Comparison of ENCODE assay signal across 1 cellular context in genomic region chr14:68685419-68686211, GRCh38.
TF ChIP-seq lines count a peak whose summit lies in the region.

No MANE protein-coding gene starts in this region.

TF ChIP-seq in GM12878, 131 proteins besides CTCF, POLR2A, EP300 and RAD21 (continued from another document and continues in another):
- 0 out of 2 replicates have a peak, but pooled peaks have one; percentile 15 for TF ChIP-seq ZNF384 (IDR thresholded peaks at IDR 0.05; ENCODE audit: borderline replicate concordance, low read depth, low read length)
- 0 out of 2 replicates have a peak, but pooled peaks have one; percentile 35 for TF ChIP-seq TAF1 (IDR thresholded peaks at IDR 0.05; ENCODE audit: borderline replicate concordance, low read depth, low read length)
- TF ChIP-seq NFXL1 (IDR thresholded peaks at IDR 0.05; ENCODE audit: borderline replicate concordance) = no peak
- TF ChIP-seq POLR2AphosphoS5 (IDR thresholded peaks at IDR 0.05; ENCODE audit: low read length) = peak; percentile 53
- TF ChIP-seq, protein P1, sequence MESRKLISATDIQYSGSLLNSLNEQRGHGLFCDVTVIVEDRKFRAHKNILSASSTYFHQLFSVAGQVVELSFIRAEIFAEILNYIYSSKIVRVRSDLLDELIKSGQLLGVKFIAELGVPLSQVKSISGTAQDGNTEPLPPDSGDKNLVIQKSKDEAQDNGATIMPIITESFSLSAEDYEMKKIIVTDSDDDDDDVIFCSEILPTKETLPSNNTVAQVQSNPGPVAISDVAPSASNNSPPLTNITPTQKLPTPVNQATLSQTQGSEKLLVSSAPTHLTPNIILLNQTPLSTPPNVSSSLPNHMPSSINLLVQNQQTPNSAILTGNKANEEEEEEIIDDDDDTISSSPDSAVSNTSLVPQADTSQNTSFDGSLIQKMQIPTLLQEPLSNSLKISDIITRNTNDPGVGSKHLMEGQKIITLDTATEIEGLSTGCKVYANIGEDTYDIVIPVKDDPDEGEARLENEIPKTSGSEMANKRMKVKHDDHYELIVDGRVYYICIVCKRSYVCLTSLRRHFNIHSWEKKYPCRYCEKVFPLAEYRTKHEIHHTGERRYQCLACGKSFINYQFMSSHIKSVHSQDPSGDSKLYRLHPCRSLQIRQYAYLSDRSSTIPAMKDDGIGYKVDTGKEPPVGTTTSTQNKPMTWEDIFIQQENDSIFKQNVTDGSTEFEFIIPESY (IDR thresholded peaks at IDR 0.05) = no peak
- TF ChIP-seq NFYA (IDR thresholded peaks at IDR 0.05; ENCODE audit: borderline replicate concordance, low read depth, low read length) = no peak
- TF ChIP-seq BACH1 (IDR thresholded peaks at IDR 0.05; ENCODE audit: borderline replicate concordance) = 0 out of 2 replicates have a peak, but pooled peaks have one; percentile 16
- TF ChIP-seq ZNF24 (IDR thresholded peaks at IDR 0.05) = no peak
- no peak for TF ChIP-seq EZH2 (IDR thresholded peaks at IDR 0.05; ENCODE audit: borderline replicate concordance, control insufficient read depth, low read depth, low read length)
- no peak for TF ChIP-seq ZSCAN29 (IDR thresholded peaks at IDR 0.05)
- TF ChIP-seq, protein P2, sequence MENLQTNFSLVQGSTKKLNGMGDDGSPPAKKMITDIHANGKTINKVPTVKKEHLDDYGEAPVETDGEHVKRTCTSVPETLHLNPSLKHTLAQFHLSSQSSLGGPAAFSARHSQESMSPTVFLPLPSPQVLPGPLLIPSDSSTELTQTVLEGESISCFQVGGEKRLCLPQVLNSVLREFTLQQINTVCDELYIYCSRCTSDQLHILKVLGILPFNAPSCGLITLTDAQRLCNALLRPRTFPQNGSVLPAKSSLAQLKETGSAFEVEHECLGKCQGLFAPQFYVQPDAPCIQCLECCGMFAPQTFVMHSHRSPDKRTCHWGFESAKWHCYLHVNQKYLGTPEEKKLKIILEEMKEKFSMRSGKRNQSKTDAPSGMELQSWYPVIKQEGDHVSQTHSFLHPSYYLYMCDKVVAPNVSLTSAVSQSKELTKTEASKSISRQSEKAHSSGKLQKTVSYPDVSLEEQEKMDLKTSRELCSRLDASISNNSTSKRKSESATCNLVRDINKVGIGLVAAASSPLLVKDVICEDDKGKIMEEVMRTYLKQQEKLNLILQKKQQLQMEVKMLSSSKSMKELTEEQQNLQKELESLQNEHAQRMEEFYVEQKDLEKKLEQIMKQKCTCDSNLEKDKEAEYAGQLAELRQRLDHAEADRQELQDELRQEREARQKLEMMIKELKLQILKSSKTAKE (IDR thresholded peaks at IDR 0.05; ENCODE audit: low read depth, poor library complexity, severe bottlenecking) = peak; percentile 86
- 0 out of 2 replicates have a peak, but pooled peaks have one; percentile 14 for TF ChIP-seq HDAC2 (IDR thresholded peaks at IDR 0.05)
- 0 out of 2 replicates have a peak, but pooled peaks have one; percentile 19 for TF ChIP-seq SMAD5 (IDR thresholded peaks at IDR 0.05; ENCODE audit: low read depth)
- TF ChIP-seq RCOR1 (conservative IDR thresholded peaks at IDR 0.05; ENCODE audit: low read depth, low read length) = no peak; the same call in 1 of the 2 replicates
- TF ChIP-seq TARDBP (IDR thresholded peaks at IDR 0.05; ENCODE audit: borderline replicate concordance) = 0 out of 2 replicates have a peak, but pooled peaks have one; percentile 70
- TF ChIP-seq CHD1 (IDR thresholded peaks at IDR 0.05; ENCODE audit: low read depth, low read length) = no peak
- peak; percentile 91 for TF ChIP-seq RAD51 (IDR thresholded peaks at IDR 0.05)
- peak; percentile 83 for TF ChIP-seq PBX3 (IDR thresholded peaks at IDR 0.05; ENCODE audit: insufficient replicate concordance, low read depth, low read length)
- no peak for TF ChIP-seq HCFC1 (IDR thresholded peaks at IDR 0.05; ENCODE audit: low read length)
- peak; percentile 69; the same call in 1 of the 2 replicates for TF ChIP-seq PML (IDR thresholded peaks at IDR 0.05; ENCODE audit: low read length)
- peak; percentile 35 for TF ChIP-seq CHD2 (IDR thresholded peaks at IDR 0.05; ENCODE audit: borderline replicate concordance, low read depth, low read length)
- TF ChIP-seq MTA3 (IDR thresholded peaks at IDR 0.05; ENCODE audit: borderline replicate concordance, low read length) = peak; percentile 78; the same call in 1 of the 2 replicates
- TF ChIP-seq NBN (IDR thresholded peaks at IDR 0.05) = peak; percentile 86
- TF ChIP-seq CBX5 (IDR thresholded peaks at IDR 0.05; ENCODE audit: low read depth) = peak; percentile 95; the same call in 1 of the 2 replicates
- peak; percentile 27; the same call in 1 of the 2 replicates for TF ChIP-seq ZBTB40 (IDR thresholded peaks at IDR 0.05; ENCODE audit: borderline replicate concordance)
- peak; percentile 66; the same call in 1 of the 2 replicates for TF ChIP-seq TCF3 (IDR thresholded peaks at IDR 0.05; ENCODE audit: borderline replicate concordance, insufficient read depth, low read depth, low read length)
- TF ChIP-seq, protein P3, sequence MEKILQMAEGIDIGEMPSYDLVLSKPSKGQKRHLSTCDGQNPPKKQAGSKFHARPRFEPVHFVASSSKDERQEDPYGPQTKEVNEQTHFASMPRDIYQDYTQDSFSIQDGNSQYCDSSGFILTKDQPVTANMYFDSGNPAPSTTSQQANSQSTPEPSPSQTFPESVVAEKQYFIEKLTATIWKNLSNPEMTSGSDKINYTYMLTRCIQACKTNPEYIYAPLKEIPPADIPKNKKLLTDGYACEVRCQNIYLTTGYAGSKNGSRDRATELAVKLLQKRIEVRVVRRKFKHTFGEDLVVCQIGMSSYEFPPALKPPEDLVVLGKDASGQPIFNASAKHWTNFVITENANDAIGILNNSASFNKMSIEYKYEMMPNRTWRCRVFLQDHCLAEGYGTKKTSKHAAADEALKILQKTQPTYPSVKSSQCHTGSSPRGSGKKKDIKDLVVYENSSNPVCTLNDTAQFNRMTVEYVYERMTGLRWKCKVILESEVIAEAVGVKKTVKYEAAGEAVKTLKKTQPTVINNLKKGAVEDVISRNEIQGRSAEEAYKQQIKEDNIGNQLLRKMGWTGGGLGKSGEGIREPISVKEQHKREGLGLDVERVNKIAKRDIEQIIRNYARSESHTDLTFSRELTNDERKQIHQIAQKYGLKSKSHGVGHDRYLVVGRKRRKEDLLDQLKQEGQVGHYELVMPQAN (conservative IDR thresholded peaks at IDR 0.05) = no peak; the same call in 1 of the 2 replicates
- TF ChIP-seq FOXK2 (IDR thresholded peaks at IDR 0.05) = peak; percentile 52; the same call in 1 of the 2 replicates
- peak; percentile 91 for TF ChIP-seq ATF7 (IDR thresholded peaks at IDR 0.05; ENCODE audit: low read depth)
- TF ChIP-seq, protein P4, sequence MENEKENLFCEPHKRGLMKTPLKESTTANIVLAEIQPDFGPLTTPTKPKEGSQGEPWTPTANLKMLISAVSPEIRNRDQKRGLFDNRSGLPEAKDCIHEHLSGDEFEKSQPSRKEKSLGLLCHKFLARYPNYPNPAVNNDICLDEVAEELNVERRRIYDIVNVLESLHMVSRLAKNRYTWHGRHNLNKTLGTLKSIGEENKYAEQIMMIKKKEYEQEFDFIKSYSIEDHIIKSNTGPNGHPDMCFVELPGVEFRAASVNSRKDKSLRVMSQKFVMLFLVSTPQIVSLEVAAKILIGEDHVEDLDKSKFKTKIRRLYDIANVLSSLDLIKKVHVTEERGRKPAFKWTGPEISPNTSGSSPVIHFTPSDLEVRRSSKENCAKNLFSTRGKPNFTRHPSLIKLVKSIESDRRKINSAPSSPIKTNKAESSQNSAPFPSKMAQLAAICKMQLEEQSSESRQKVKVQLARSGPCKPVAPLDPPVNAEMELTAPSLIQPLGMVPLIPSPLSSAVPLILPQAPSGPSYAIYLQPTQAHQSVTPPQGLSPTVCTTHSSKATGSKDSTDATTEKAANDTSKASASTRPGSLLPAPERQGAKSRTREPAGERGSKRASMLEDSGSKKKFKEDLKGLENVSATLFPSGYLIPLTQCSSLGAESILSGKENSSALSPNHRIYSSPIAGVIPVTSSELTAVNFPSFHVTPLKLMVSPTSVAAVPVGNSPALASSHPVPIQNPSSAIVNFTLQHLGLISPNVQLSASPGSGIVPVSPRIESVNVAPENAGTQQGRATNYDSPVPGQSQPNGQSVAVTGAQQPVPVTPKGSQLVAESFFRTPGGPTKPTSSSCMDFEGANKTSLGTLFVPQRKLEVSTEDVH (IDR thresholded peaks at IDR 0.05; ENCODE audit: low read depth, partially characterized antibody) = no peak
- no peak for TF ChIP-seq YBX1 (IDR thresholded peaks at IDR 0.05)
- TF ChIP-seq NR2C1 (IDR thresholded peaks at IDR 0.05) = no peak
- TF ChIP-seq CREB1 (IDR thresholded peaks at IDR 0.05; ENCODE audit: low read depth) = peak; percentile 69; the same call in 1 of the 2 replicates
- no peak for TF ChIP-seq PAX8 (IDR thresholded peaks at IDR 0.05)
- TF ChIP-seq RELA (IDR thresholded peaks at IDR 0.05; ENCODE audit: borderline replicate concordance, partially characterized antibody) = peak; percentile 21
- TF ChIP-seq SRF (IDR thresholded peaks at IDR 0.05; ENCODE audit: low read depth in 2 of 2, low read length in 2 of 2) = peak; percentile 17 to 83; a peak in 2 of 4 replicates
- no peak for TF ChIP-seq NR2C2 (IDR thresholded peaks at IDR 0.05; ENCODE audit: borderline replicate concordance, control insufficient read depth, insufficient read length, low read depth)
- TF ChIP-seq YY1 (IDR thresholded peaks at IDR 0.05; ENCODE audit: low read depth, low read length) = peak; percentile 25; the same call in 1 of the 2 replicates
- TF ChIP-seq HDGF (IDR thresholded peaks at IDR 0.05) = no peak
- TF ChIP-seq POLR2AphosphoS2 (IDR thresholded peaks at IDR 0.05; ENCODE audit: low read depth, low read length) = no peak
- TF ChIP-seq IRF5 (IDR thresholded peaks at IDR 0.05; ENCODE audit: borderline replicate concordance) = no peak
- TF ChIP-seq CHD4 (IDR thresholded peaks at IDR 0.05) = no peak
- peak; percentile 90 for TF ChIP-seq MEF2B (IDR thresholded peaks at IDR 0.05; ENCODE audit: partially characterized antibody, poor library complexity, severe bottlenecking)
- TF ChIP-seq PAX5 (IDR thresholded peaks at IDR 0.05; ENCODE audit: borderline replicate concordance, low read depth, low read length) = peak; percentile 66
- TF ChIP-seq RUNX3 (IDR thresholded peaks at IDR 0.05; ENCODE audit: low read length) = peak; percentile 97
